In genomic region chrX:131571348-131571747, GRCh38 we compare ENCODE assay signal across 30 cellular contexts. TPM values are rescaled to one million over a fixed set of nuclear protein-coding genes. Genes with fewer than 3 reads are reported as not detected.
"Had no signal": no experiment of that assay in that cellular context is flagged by ENCODE, and none has a peak within 500 bp of the region (broad histone marks: within the 10 kb centered on the region; RNA-seq: fewer than 3 reads in every experiment).

No MANE protein-coding gene starts in this region.

- H3K27me3 ChIP-seq: colonic mucosa, esophagus muscularis mucosa, gastroesophageal sphincter, thyroid gland had no signal

- H3K27me3 Mint-ChIP-seq: activated CD4-positive, alpha-beta T cell treated with anti-CD3 and anti-CD28 coated beads, Interleukin-2, amount 10 ng/mL, durations not matched to agents 7 days and 5 days; effector memory CD8-positive, alpha-beta T cell; progenitor cell of endocrine pancreas had no signal

- H3K27ac Mint-ChIP-seq: activated CD4-positive, alpha-beta T cell treated with anti-CD3 and anti-CD28 coated beads, Interleukin-2, amount 10 ng/mL, durations not matched to agents 7 days and 5 days; activated CD8-positive, alpha-beta T cell treated with anti-CD3 and anti-CD28 coated beads, Interleukin-2, amount 10 ng/mL, durations not matched to agents 7 days and 5 days; activated naive CD4-positive, alpha-beta T cell treated with anti-CD3 and anti-CD28 coated beads, Interleukin-2, amount 50 U/mL, for 24 hours; activated T-helper 1 cell treated with anti-CD3 and anti-CD28 coated beads, Interleukin-12 subunit alpha, Interleukin-12 subunit beta, Interleukin-2, Interleukin-4 antibody, amounts not matched to agents 30 ng/mL and 10 ng/mL and 1 ng/mL, durations not matched to agents 14 hours and 24 hours and 36 hours; effector memory CD8-positive, alpha-beta T cell; natural killer cell; progenitor cell of endocrine pancreas had no signal

- H3K4me3 ChIP-seq: colonic mucosa, dorsolateral prefrontal cortex, esophagus muscularis mucosa, gastroesophageal sphincter, left ventricle myocardium inferior, thyroid gland had no signal

- H3K9me3 ChIP-seq: colonic mucosa, esophagus muscularis mucosa, gastroesophageal sphincter, left ventricle myocardium inferior, thyroid gland had no signal

- H3K9me3 Mint-ChIP-seq: activated CD4-positive, alpha-beta T cell treated with anti-CD3 and anti-CD28 coated beads, Interleukin-2, amount 10 ng/mL, durations not matched to agents 7 days and 5 days; activated naive CD4-positive, alpha-beta T cell treated with anti-CD3 and anti-CD28 coated beads, Interleukin-2, amount 50 U/mL, for 24 hours; activated T-helper 1 cell treated with anti-CD3 and anti-CD28 coated beads, Interleukin-12 subunit alpha, Interleukin-12 subunit beta, Interleukin-2, Interleukin-4 antibody, amounts not matched to agents 30 ng/mL and 10 ng/mL and 1 ng/mL, durations not matched to agents 14 hours and 24 hours and 36 hours; effector memory CD8-positive, alpha-beta T cell; natural killer cell had no signal

- H3K4me1 ChIP-seq: colonic mucosa, esophagus muscularis mucosa, gastroesophageal sphincter, left ventricle myocardium inferior, thyroid gland had no signal

- H3K4me3 Mint-ChIP-seq: activated CD4-positive, alpha-beta T cell treated with anti-CD3 and anti-CD28 coated beads, Interleukin-2, amount 10 ng/mL, durations not matched to agents 7 days and 5 days; activated CD8-positive, alpha-beta T cell treated with anti-CD3 and anti-CD28 coated beads, Interleukin-2, amount 10 ng/mL, durations not matched to agents 7 days and 5 days; activated naive CD4-positive, alpha-beta T cell treated with anti-CD3 and anti-CD28 coated beads, Interleukin-2, amount 50 U/mL, for 24 hours; activated T-helper 1 cell treated with anti-CD3 and anti-CD28 coated beads, Interleukin-12 subunit alpha, Interleukin-12 subunit beta, Interleukin-2, Interleukin-4 antibody, amounts not matched to agents 30 ng/mL and 10 ng/mL and 1 ng/mL, durations not matched to agents 14 hours and 24 hours and 36 hours; effector memory CD8-positive, alpha-beta T cell; natural killer cell had no signal

- FAIRE-seq: endothelial cell of umbilical vein had no signal

- H3K4me1 Mint-ChIP-seq: activated CD4-positive, alpha-beta T cell treated with anti-CD3 and anti-CD28 coated beads, Interleukin-2, amount 10 ng/mL, durations not matched to agents 7 days and 5 days; activated naive CD4-positive, alpha-beta T cell treated with anti-CD3 and anti-CD28 coated beads, Interleukin-2, amount 50 U/mL, for 24 hours; natural killer cell had no signal

- DNase-seq: activated CD4-positive, alpha-beta T cell treated with anti-CD3 and anti-CD28 coated beads, Interleukin-2, amount 10 ng/mL, durations not matched to agents 7 days and 5 days; activated CD4-positive, CD25-positive, alpha-beta regulatory T cell treated with anti-CD3 and anti-CD28 coated beads, Interleukin-2, amount 50 U/mL, for 72 hours; activated CD8-positive, alpha-beta T cell treated with anti-CD3 and anti-CD28 coated beads, Interleukin-2, amount 10 ng/mL, durations not matched to agents 7 days and 5 days; activated gamma-delta T cell; anterior cingulate cortex; central memory CD4-positive, alpha-beta T cell; colonic mucosa; dorsolateral prefrontal cortex; effector memory CD8-positive, alpha-beta T cell; head of caudate nucleus; hypothalamus; left ventricle myocardium inferior; midbrain; natural killer cell; stimulated activated CD4-positive, alpha-beta T cell treated with anti-CD3 and anti-CD28 coated beads, Interleukin-12 subunit alpha, Interleukin-12 subunit beta, amount 100 ng/mL, for 4 hours; stimulated activated CD4-positive, alpha-beta T cell treated with anti-CD3 and anti-CD28 coated beads, Interleukin-4, amount 100 ng/mL, for 4 hours; stimulated activated naive CD8-positive, alpha-beta T cell treated with anti-CD3 and anti-CD28 coated beads, Interleukin-15, Interleukin-2, amounts not matched to agents 100 U/mL and 50 U/mL, for 24 hours; substantia nigra; thyroid gland; WERI-Rb-1 had no signal

- H3K27ac ChIP-seq: colonic mucosa, dorsolateral prefrontal cortex, esophagus muscularis mucosa, gastroesophageal sphincter, left ventricle myocardium inferior, thyroid gland, WERI-Rb-1 had no signal

- H3K36me3 ChIP-seq: colonic mucosa, esophagus muscularis mucosa, gastroesophageal sphincter, left ventricle myocardium inferior, thyroid gland, WERI-Rb-1 had no signal

- ATAC-seq: activated CD8-positive, alpha-beta T cell treated with anti-CD3 and anti-CD28 coated beads, Interleukin-2, amount 10 ng/mL, durations not matched to agents 7 days and 5 days; effector memory CD8-positive, alpha-beta T cell; gastroesophageal sphincter; natural killer cell; stimulated activated naive CD8-positive, alpha-beta T cell treated with anti-CD3 and anti-CD28 coated beads, Interleukin-15, Interleukin-2, amounts not matched to agents 100 U/mL and 50 U/mL, for 24 hours had no signal

- H3K36me3 Mint-ChIP-seq: activated naive CD4-positive, alpha-beta T cell treated with anti-CD3 and anti-CD28 coated beads, Interleukin-2, amount 50 U/mL, for 24 hours; natural killer cell had no signal

RNA-seq across cellular contexts. Expression of gene OR13H1, which starts 27.5 kb away (rescaled TPM):
- total RNA-seq: activated CD4-positive, alpha-beta T cell treated with anti-CD3 and anti-CD28 coated beads, Interleukin-2, amount 10 ng/mL, durations not matched to agents 7 days and 5 days; activated CD8-positive, alpha-beta T cell treated with anti-CD3 and anti-CD28 coated beads, Interleukin-2, amount 10 ng/mL, durations not matched to agents 7 days and 5 days; activated T-helper 1 cell treated with anti-CD3 and anti-CD28 coated beads, Interleukin-12 subunit alpha, Interleukin-12 subunit beta, Interleukin-2, Interleukin-4 antibody, amounts not matched to agents 30 ng/mL and 10 ng/mL and 1 ng/mL, durations not matched to agents 14 hours and 24 hours and 36 hours; colonic mucosa; dorsolateral prefrontal cortex; endothelial cell of umbilical vein; esophagus muscularis mucosa; gastroesophageal sphincter; left ventricle myocardium inferior; lung microvascular endothelial cell; natural killer cell; osteoblast; progenitor cell of endocrine pancreas; T-helper 2 cell treated with Interferon-gamma antibody and Interleukin-4, amounts not matched to agents 100 ng/mL and 5 ng/mL, for 36 hours; thyroid gland; ureter had no signal
- polyA plus RNA-seq: endothelial cell of umbilical vein had no signal
